25 cellular contexts compared by ENCODE assay signal in the genomic region with DNA sequence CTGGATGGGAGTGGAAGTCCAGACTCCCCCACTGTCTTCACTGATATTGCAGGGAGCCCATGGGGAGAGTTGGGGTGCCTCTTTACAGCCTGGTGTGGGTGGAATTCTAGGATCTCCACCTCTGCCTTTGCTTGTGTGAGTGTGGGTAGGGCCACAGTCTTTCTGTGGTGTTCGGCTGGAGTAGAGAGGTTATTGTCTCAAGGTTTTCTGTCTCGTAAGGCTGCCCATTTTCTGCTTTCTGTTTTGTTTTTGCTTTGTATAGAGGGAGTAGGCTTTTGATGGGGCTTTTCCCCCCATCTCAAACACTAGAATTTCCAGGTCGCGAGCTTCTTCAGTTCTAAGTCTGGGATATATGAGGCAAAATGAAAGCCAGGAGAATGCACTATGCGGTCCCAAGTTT.
"Had no signal": no experiment of that assay in that cellular context is flagged by ENCODE, and none has a peak within 500 bp of the region (broad histone marks: within the 10 kb centered on the region; RNA-seq: fewer than 3 reads in every experiment).

No MANE protein-coding gene starts in this region.

- H3K27me3 ChIP-seq: colonic mucosa had no signal

- H3K27ac Mint-ChIP-seq: dendritic cell treated with granulocyte-macrophage colony-stimulating factor and Interleukin-4, amounts not matched to agents 40 ng/mL and 50 ng/mL, for 4 days; effector memory CD8-positive, alpha-beta T cell; endodermal cell; mesothelial cell of epicardium had no signal

- H3K27ac ChIP-seq: colonic mucosa, epithelial cell of prostate, esophagus squamous epithelium, gastrocnemius medialis, heart right ventricle, left lung, lower lobe of right lung had no signal

- H3K4me1 Mint-ChIP-seq: endodermal cell, mesothelial cell of epicardium, naive B cell had no signal

- ATAC-seq: effector memory CD8-positive, alpha-beta T cell; esophagus mucosa; gastrocnemius medialis; heart right ventricle; left cardiac atrium; left lung; left ventricle myocardium superior; lower lobe of right lung; mucosa of descending colon had no signal

- H3K9me3 Mint-ChIP-seq: dendritic cell treated with granulocyte-macrophage colony-stimulating factor and Interleukin-4, amounts not matched to agents 40 ng/mL and 50 ng/mL, for 4 days; effector memory CD8-positive, alpha-beta T cell had no signal

- H3K9me3 ChIP-seq: colonic mucosa, esophagus squamous epithelium, gastrocnemius medialis, left lung, lower lobe of right lung, mucosa of descending colon had no signal

- DNase-seq: colonic mucosa; cortex of kidney; effector CD8-positive, alpha-beta T cell; effector memory CD8-positive, alpha-beta T cell; endodermal cell; erythroblast; esophagus squamous epithelium; foreskin fibroblast; foreskin melanocyte; gastrocnemius medialis; glutamatergic neuron; head of caudate nucleus; heart right ventricle; hippocampal formation; left cardiac atrium; left lung; left ventricle myocardium superior; lower lobe of right lung; mesenchymal stem cell; mucosa of descending colon; naive B cell had no signal

- H3K4me1 ChIP-seq: colonic mucosa, esophagus squamous epithelium, gastrocnemius medialis, heart right ventricle, left lung, lower lobe of right lung had no signal

- H3K4me3 ChIP-seq: colonic mucosa, esophagus squamous epithelium, gastrocnemius medialis, heart right ventricle, left lung, lower lobe of right lung, mucosa of descending colon had no signal

- H3K36me3 ChIP-seq: colonic mucosa, esophagus squamous epithelium, gastrocnemius medialis, heart right ventricle, left lung, lower lobe of right lung had no signal

- H3K4me3 Mint-ChIP-seq: dendritic cell treated with granulocyte-macrophage colony-stimulating factor and Interleukin-4, amounts not matched to agents 40 ng/mL and 50 ng/mL, for 4 days; effector memory CD8-positive, alpha-beta T cell; endodermal cell; mesothelial cell of epicardium; naive B cell had no signal
